ENCODE assay signal across 8 cellular contexts in genomic region chr5:160165137-160166068, GRCh38. TPM values are rescaled to one million over a fixed set of nuclear protein-coding genes. Genes with fewer than 3 reads are reported as not detected.
DNase-seq lines count a peak whose midpoint lies in the region; ATAC-seq and TF ChIP-seq lines count a peak whose summit lies in the region.

No MANE protein-coding gene starts in this region.

- no peak overlapping the region for H3K27ac Mint-ChIP-seq in activated CD4-positive, alpha-beta memory T cell treated with anti-CD3 and anti-CD28 coated beads for 36 hours
- no peak overlapping the region for H3K27ac Mint-ChIP-seq in activated CD4-positive, alpha-beta memory T cell treated with anti-CD3 and anti-CD28 coated beads, Interleukin-2, amount 10 ng/mL, durations not matched to agents 7 days and 5 days

- no peak overlapping the region for H3K4me3 Mint-ChIP-seq in activated CD4-positive, alpha-beta memory T cell treated with anti-CD3 and anti-CD28 coated beads for 36 hours
- H3K4me3 Mint-ChIP-seq in activated CD4-positive, alpha-beta memory T cell treated with anti-CD3 and anti-CD28 coated beads, Interleukin-2, amount 10 ng/mL, durations not matched to agents 7 days and 5 days = no peak overlapping the region

- no peak for TF ChIP-seq EP300 in stomach (IDR thresholded peaks at IDR 0.05)

- H3K9me3 ChIP-seq in Peyer's patch = no peaks in the 10 kb centered on the region
- H3K9me3 ChIP-seq in right lobe of liver = no peaks in the 10 kb centered on the region
- no peaks in the 10 kb centered on the region for H3K9me3 ChIP-seq in stomach

- peak overlapping the region; percentile 60 to 86 (median 73) for H3K27ac ChIP-seq in Peyer's patch
- peak overlapping the region in 2 of 3 donors; percentile 43 to 49 for H3K27ac ChIP-seq in right lobe of liver
- peak overlapping the region; percentile 78 to 86 (median 81) for H3K27ac ChIP-seq in stomach

- H3K36me3 Mint-ChIP-seq in activated CD4-positive, alpha-beta memory T cell treated with anti-CD3 and anti-CD28 coated beads for 36 hours = no peaks in the 10 kb centered on the region
- no peaks in the 10 kb centered on the region for H3K36me3 Mint-ChIP-seq in activated CD4-positive, alpha-beta memory T cell treated with anti-CD3 and anti-CD28 coated beads, Interleukin-2, amount 10 ng/mL, durations not matched to agents 7 days and 5 days (ENCODE audit: low read depth)

- no peak for TF ChIP-seq CTCF in Peyer's patch (IDR thresholded peaks at IDR 0.05)
- TF ChIP-seq CTCF in right lobe of liver (IDR thresholded peaks at IDR 0.05) = no peak
- TF ChIP-seq CTCF in stomach (IDR thresholded peaks at IDR 0.05) = no peak

- no peaks in the 10 kb centered on the region for H3K4me1 Mint-ChIP-seq in activated CD4-positive, alpha-beta memory T cell treated with anti-CD3 and anti-CD28 coated beads for 36 hours (ENCODE audit: low read depth)
- H3K4me1 Mint-ChIP-seq in activated CD4-positive, alpha-beta memory T cell treated with anti-CD3 and anti-CD28 coated beads, Interleukin-2, amount 10 ng/mL, durations not matched to agents 7 days and 5 days = peaks cover 4% of the 10 kb centered on the region

- intact Hi-C loops in activated CD4-positive, alpha-beta memory T cell treated with anti-CD3 and anti-CD28 coated beads for 36 hours (cut with micrococcal nuclease) = no loop called here
- intact Hi-C loops in right lobe of liver (cut with DNase I) (no loop called here), stomach (cut with DNase I; ENCODE audit: low total_unique reads) (no loop called here)

- H3K27me3 ChIP-seq in Peyer's patch (no peaks in the 10 kb centered on the region), right lobe of liver (no peaks in the 10 kb centered on the region), stomach (no peaks in the 10 kb centered on the region)

- CTCF ChIA-PET in activated CD4-positive, alpha-beta memory T cell treated with anti-CD3 and anti-CD28 coated beads for 36 hours (lab: Charles Lee) = interaction anchor here (0.6 kb wide), 1 partner anchor 60 kb away, joined by 3 read pairs; no protein-coding TSS in a partner anchor
- CTCF ChIA-PET in activated CD4-positive, alpha-beta memory T cell treated with anti-CD3 and anti-CD28 coated beads, Interleukin-2, amount 10 ng/mL, durations not matched to agents 7 days and 5 days (lab: Charles Lee) = no interaction called here

- DNase-seq in activated CD4-positive, alpha-beta memory T cell treated with anti-CD3 and anti-CD28 coated beads for 36 hours = peak; percentile 42
- no peak for DNase-seq in activated CD4-positive, alpha-beta memory T cell treated with anti-CD3 and anti-CD28 coated beads, Interleukin-2, amount 10 ng/mL, durations not matched to agents 7 days and 5 days
- DNase-seq in Peyer's patch = peak; percentile 38 to 78 (median 62)
- DNase-seq in ecto neural progenitor cell (ENCODE audit: low spot score) = peak; percentile 85
- DNase-seq in right lobe of liver = peak; percentile 65 to 72 (median 67)
- DNase-seq in stomach = peak; percentile 89
- DNase-seq in activated naive CD4-positive, alpha-beta T cell treated with Interleukin-2 at 50 U/mL for 16 hours = no peak

- TF ChIP-seq POLR2A in Peyer's patch (IDR thresholded peaks at IDR 0.05) = no peak
- no peak for TF ChIP-seq POLR2A in right lobe of liver (IDR thresholded peaks at IDR 0.05)
- TF ChIP-seq POLR2A in stomach (IDR thresholded peaks at IDR 0.05) = no peak

- H3K4me3 ChIP-seq in Peyer's patch = no peak overlapping the region
- H3K4me3 ChIP-seq in right lobe of liver = no peak overlapping the region
- peak overlapping the region in 1 of 4 donors; percentile 17 for H3K4me3 ChIP-seq in stomach

- no peaks in the 10 kb centered on the region for H3K36me3 ChIP-seq in Peyer's patch
- no peaks in the 10 kb centered on the region for H3K36me3 ChIP-seq in right lobe of liver
- no peaks in the 10 kb centered on the region for H3K36me3 ChIP-seq in stomach

- H3K9me3 Mint-ChIP-seq in activated CD4-positive, alpha-beta memory T cell treated with anti-CD3 and anti-CD28 coated beads for 36 hours = no peaks in the 10 kb centered on the region
- H3K9me3 Mint-ChIP-seq in activated CD4-positive, alpha-beta memory T cell treated with anti-CD3 and anti-CD28 coated beads, Interleukin-2, amount 10 ng/mL, durations not matched to agents 7 days and 5 days = no peaks in the 10 kb centered on the region

- ATAC-seq in right lobe of liver (peak; percentile 55 to 78 (median 68)), HG03565 (IDR thresholded peaks at IDR 0.05; ENCODE audit: unreplicated experiment) (no peak)

- peaks cover 0 to 7% (median 0%) of the 10 kb centered on the region in 4 donors for H3K4me1 ChIP-seq in Peyer's patch
- H3K4me1 ChIP-seq in right lobe of liver = no peaks in the 10 kb centered on the region
- H3K4me1 ChIP-seq in stomach = peaks cover 19 to 37% (median 24%) of the 10 kb centered on the region in 4 donors

- H3K27me3 Mint-ChIP-seq in activated CD4-positive, alpha-beta memory T cell treated with anti-CD3 and anti-CD28 coated beads for 36 hours = peaks cover 32% of the 10 kb centered on the region
- peaks cover 20% of the 10 kb centered on the region for H3K27me3 Mint-ChIP-seq in activated CD4-positive, alpha-beta memory T cell treated with anti-CD3 and anti-CD28 coated beads, Interleukin-2, amount 10 ng/mL, durations not matched to agents 7 days and 5 days

- 23% methylated on average over 7 of the region's 15 CpGs for WGBS in right lobe of liver (ENCODE audit: insufficient coverage, low coverage, low lambda C conversion rate, missing lambda C conversion rate)
- WGBS in stomach, 5 donors = 10 to 25% (median 14%) methylated on average over 13 to 15 of the region's 15 CpGs

- POLR2A ChIA-PET in activated CD4-positive, alpha-beta memory T cell treated with anti-CD3 and anti-CD28 coated beads for 36 hours (lab: Charles Lee) = no interaction called here
- POLR2A ChIA-PET in activated CD4-positive, alpha-beta memory T cell treated with anti-CD3 and anti-CD28 coated beads, Interleukin-2, amount 10 ng/mL, durations not matched to agents 7 days and 5 days (lab: Charles Lee) = no interaction called here

RNA-seq across cellular contexts. Expression of gene PWWP2A, which starts 46.2 kb away (rescaled TPM):
- total RNA-seq in activated CD4-positive, alpha-beta memory T cell treated with anti-CD3 and anti-CD28 coated beads for 36 hours = 10 to 100 TPM; 15.7 to 17.4 TPM
- total RNA-seq in activated CD4-positive, alpha-beta memory T cell treated with anti-CD3 and anti-CD28 coated beads, Interleukin-2, amount 10 ng/mL, durations not matched to agents 7 days and 5 days = 10 to 100 TPM; 21.9 to 24.6 TPM
- total RNA-seq in Peyer's patch (10 to 100 TPM; 34.9 to 57.6 (median 54.3) TPM), right lobe of liver (10 to 100 TPM in 3 of 6 experiments, 1 to 10 TPM in 3; 7.4 to 11.8 (median 9.6) TPM), stomach (100 to 1,000 TPM in 1 of 5 donors, 10 to 100 TPM in 4; 27.1 to 200 (median 57.2) TPM)
- polyA plus RNA-seq in stomach = 1 to 10 TPM; 6.7 to 7.8 (median 7.8) TPM

Comparison
In these comparisons a context has a peak if more than half of its experiments do, and no peak if none do; other contexts are left out.
1. DNase-seq: peak in activated CD4-positive, alpha-beta memory T cell treated with anti-CD3 and anti-CD28 coated beads for 36 hours (single experiment), Peyer's patch (3 of 3), ecto neural progenitor cell (single experiment), right lobe of liver (3 of 3) and stomach (single experiment); none in activated CD4-positive, alpha-beta memory T cell treated with anti-CD3 and anti-CD28 coated beads, Interleukin-2, amount 10 ng/mL, durations not matched to agents 7 days and 5 days (single experiment) and activated naive CD4-positive, alpha-beta T cell treated with Interleukin-2 at 50 U/mL for 16 hours (single experiment).
2. Peak in every context shown above with its lines, with median percentiles within 50 percentile points of each other: H3K27ac ChIP-seq.